1 cellular context compared by ENCODE assay signal in the genomic region with DNA sequence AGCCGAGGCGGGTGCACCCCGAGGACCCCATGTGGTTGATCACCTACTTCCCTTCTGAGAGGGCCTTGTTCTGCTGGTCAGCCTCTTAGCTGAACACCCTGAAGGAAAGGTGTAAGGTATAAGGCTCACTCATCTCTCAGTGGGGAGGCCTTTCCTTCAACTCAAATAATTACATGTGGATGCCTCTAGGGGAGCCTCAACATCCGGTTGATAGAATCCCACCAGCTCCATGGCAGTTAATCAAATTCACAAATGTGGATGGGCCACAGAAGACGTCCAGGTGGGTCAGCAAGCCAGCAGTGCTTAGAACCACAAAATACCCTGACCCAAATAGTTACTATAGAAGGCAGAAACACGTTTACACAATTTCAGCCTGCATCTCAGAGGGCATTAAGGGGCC.
TF ChIP-seq lines count a peak whose summit lies in the region.

No MANE protein-coding gene starts in this region.

TF ChIP-seq in H1, 55 proteins besides CTCF, POLR2A, EP300 and RAD21:
- TF ChIP-seq, protein P1, sequence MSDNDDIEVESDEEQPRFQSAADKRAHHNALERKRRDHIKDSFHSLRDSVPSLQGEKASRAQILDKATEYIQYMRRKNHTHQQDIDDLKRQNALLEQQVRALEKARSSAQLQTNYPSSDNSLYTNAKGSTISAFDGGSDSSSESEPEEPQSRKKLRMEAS (IDR thresholded peaks at IDR 0.05), result no peak
- no peak for TF ChIP-seq BACH1 (IDR thresholded peaks at IDR 0.05; ENCODE audit: low read length)
- no peak for TF ChIP-seq FOSL1 (IDR thresholded peaks at IDR 0.05; ENCODE audit: insufficient read depth, low read depth, low read length)
- TF ChIP-seq CREB1 (IDR thresholded peaks at IDR 0.05), result no peak
- TF ChIP-seq BCL11A (IDR thresholded peaks at IDR 0.05; ENCODE audit: low read depth in 2 of 2, low read length in 2 of 2), result no peak
- TF ChIP-seq HDAC2 (IDR thresholded peaks at IDR 0.05; ENCODE audit: borderline replicate concordance in 1 of 2, low read depth in 2 of 2, low read length in 2 of 2), result no peak
- TF ChIP-seq SP4 (IDR thresholded peaks at IDR 0.05; ENCODE audit: low read length), result no peak
